1 cellular context compared by ENCODE assay signal in the genomic region with DNA sequence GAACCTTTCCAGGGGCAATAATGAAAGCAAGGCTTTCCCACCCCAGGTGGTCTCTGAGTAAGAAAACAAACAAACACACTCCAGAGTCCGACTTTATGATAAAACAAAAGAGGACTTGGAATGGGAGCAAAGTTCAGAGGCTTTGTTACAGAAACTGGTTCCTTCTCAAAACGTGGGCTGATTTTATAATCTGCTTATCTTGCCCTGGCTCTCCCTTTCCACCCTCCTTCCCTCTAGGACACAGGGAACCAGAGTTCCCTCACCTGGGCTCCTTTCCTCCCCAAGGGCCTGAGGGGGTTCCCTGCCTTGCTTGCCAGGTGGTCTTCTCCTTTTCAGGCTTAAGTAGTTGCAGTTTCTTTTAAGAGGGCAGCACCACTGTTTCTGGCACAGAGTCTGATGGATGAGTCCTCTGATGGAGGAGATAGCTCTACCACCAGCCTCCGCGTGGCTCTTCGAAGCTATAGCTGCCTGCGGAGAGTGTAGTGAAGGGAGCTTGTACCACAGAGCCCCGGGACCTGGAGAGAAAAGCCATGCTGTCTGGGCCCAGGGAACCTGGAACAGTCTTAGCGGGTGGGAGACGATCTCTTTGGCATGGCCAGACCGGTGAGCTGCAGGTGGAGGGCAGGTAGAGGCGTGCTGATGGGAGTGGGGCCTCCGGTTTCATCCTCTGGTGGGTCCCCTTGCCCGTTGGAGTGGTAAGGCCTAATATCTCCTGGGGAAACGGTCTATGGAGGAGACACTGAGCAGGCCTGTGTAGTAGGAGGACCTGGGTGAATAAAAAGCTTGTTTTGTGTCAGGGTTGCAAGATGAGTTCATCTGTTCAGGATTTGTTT.
TF ChIP-seq lines count a peak whose summit lies in the region.

No MANE protein-coding gene starts in this region.

TF ChIP-seq in HepG2, 621 proteins besides CTCF, POLR2A, EP300 and RAD21 (continued from another document and continues in another):
- TF ChIP-seq, protein P1, sequence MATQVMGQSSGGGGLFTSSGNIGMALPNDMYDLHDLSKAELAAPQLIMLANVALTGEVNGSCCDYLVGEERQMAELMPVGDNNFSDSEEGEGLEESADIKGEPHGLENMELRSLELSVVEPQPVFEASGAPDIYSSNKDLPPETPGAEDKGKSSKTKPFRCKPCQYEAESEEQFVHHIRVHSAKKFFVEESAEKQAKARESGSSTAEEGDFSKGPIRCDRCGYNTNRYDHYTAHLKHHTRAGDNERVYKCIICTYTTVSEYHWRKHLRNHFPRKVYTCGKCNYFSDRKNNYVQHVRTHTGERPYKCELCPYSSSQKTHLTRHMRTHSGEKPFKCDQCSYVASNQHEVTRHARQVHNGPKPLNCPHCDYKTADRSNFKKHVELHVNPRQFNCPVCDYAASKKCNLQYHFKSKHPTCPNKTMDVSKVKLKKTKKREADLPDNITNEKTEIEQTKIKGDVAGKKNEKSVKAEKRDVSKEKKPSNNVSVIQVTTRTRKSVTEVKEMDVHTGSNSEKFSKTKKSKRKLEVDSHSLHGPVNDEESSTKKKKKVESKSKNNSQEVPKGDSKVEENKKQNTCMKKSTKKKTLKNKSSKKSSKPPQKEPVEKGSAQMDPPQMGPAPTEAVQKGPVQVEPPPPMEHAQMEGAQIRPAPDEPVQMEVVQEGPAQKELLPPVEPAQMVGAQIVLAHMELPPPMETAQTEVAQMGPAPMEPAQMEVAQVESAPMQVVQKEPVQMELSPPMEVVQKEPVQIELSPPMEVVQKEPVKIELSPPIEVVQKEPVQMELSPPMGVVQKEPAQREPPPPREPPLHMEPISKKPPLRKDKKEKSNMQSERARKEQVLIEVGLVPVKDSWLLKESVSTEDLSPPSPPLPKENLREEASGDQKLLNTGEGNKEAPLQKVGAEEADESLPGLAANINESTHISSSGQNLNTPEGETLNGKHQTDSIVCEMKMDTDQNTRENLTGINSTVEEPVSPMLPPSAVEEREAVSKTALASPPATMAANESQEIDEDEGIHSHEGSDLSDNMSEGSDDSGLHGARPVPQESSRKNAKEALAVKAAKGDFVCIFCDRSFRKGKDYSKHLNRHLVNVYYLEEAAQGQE (IDR thresholded peaks at IDR 0.05; ENCODE audit: borderline replicate concordance in 1 of 2, low read depth in 1 of 2, low read length in 2 of 2) = peak in 1 of 2 experiments; percentile 49; a peak in 1 of 4 replicates
- peak; percentile 89 for TF ChIP-seq NCOR1 (IDR thresholded peaks at IDR 0.05; ENCODE audit: borderline replicate concordance, low read length)
- 0 out of 2 replicates have a peak, but pooled peaks have one; percentile 20 for TF ChIP-seq IRF2 (CRISPR knock-in tag; IDR thresholded peaks at IDR 0.05)
- no peak for TF ChIP-seq MED13 (CRISPR knock-in tag; IDR thresholded peaks at IDR 0.05)
- TF ChIP-seq ZNF766 (CRISPR knock-in tag; IDR thresholded peaks at IDR 0.05; ENCODE audit: borderline replicate concordance) = no peak
- TF ChIP-seq, protein P2, sequence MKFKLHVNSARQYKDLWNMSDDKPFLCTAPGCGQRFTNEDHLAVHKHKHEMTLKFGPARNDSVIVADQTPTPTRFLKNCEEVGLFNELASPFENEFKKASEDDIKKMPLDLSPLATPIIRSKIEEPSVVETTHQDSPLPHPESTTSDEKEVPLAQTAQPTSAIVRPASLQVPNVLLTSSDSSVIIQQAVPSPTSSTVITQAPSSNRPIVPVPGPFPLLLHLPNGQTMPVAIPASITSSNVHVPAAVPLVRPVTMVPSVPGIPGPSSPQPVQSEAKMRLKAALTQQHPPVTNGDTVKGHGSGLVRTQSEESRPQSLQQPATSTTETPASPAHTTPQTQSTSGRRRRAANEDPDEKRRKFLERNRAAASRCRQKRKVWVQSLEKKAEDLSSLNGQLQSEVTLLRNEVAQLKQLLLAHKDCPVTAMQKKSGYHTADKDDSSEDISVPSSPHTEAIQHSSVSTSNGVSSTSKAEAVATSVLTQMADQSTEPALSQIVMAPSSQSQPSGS (CRISPR knock-in tag; IDR thresholded peaks at IDR 0.05) = no peak
- TF ChIP-seq HMG20A (CRISPR knock-in tag; IDR thresholded peaks at IDR 0.05; ENCODE audit: borderline replicate concordance) = 0 out of 2 replicates have a peak, but pooled peaks have one; percentile 34
- TF ChIP-seq, protein P3, sequence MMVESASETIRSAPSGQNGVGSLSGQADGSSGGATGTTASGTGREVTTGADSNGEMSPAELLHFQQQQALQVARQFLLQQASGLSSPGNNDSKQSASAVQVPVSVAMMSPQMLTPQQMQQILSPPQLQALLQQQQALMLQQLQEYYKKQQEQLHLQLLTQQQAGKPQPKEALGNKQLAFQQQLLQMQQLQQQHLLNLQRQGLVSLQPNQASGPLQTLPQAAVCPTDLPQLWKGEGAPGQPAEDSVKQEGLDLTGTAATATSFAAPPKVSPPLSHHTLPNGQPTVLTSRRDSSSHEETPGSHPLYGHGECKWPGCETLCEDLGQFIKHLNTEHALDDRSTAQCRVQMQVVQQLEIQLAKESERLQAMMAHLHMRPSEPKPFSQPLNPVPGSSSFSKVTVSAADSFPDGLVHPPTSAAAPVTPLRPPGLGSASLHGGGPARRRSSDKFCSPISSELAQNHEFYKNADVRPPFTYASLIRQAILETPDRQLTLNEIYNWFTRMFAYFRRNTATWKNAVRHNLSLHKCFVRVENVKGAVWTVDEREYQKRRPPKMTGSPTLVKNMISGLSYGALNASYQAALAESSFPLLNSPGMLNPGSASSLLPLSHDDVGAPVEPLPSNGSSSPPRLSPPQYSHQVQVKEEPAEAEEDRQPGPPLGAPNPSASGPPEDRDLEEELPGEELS (CRISPR knock-in tag; IDR thresholded peaks at IDR 0.05) = peak; percentile 39
- TF ChIP-seq HOXA5 (CRISPR knock-in tag; IDR thresholded peaks at IDR 0.05) = 0 out of 2 replicates have a peak, but pooled peaks have one; percentile 16
- TF ChIP-seq HNRNPK (IDR thresholded peaks at IDR 0.05; ENCODE audit: low read depth, low read length, poor library complexity, severe bottlenecking) = no peak
- no peak for TF ChIP-seq CBFB (CRISPR knock-in tag; IDR thresholded peaks at IDR 0.05)
- no peak; the same call in 1 of the 2 replicates for TF ChIP-seq ZNF556 (CRISPR knock-in tag; IDR thresholded peaks at IDR 0.05; ENCODE audit: borderline replicate concordance)
- TF ChIP-seq STAT5B (CRISPR knock-in tag; IDR thresholded peaks at IDR 0.05) = no peak
- no peak for TF ChIP-seq HCFC1 (IDR thresholded peaks at IDR 0.05; ENCODE audit: low read depth, low read length)
- TF ChIP-seq YEATS4 (CRISPR knock-in tag; IDR thresholded peaks at IDR 0.05; ENCODE audit: borderline replicate concordance) = peak; percentile 33; the same call in 1 of the 2 replicates
- TF ChIP-seq ZNF12 (CRISPR knock-in tag; IDR thresholded peaks at IDR 0.05) = peak; percentile 85
- 0 out of 2 replicates have a peak, but pooled peaks have one; percentile 43 for TF ChIP-seq KDM6A (CRISPR knock-in tag; IDR thresholded peaks at IDR 0.05; ENCODE audit: low read depth)
- TF ChIP-seq, protein P4, sequence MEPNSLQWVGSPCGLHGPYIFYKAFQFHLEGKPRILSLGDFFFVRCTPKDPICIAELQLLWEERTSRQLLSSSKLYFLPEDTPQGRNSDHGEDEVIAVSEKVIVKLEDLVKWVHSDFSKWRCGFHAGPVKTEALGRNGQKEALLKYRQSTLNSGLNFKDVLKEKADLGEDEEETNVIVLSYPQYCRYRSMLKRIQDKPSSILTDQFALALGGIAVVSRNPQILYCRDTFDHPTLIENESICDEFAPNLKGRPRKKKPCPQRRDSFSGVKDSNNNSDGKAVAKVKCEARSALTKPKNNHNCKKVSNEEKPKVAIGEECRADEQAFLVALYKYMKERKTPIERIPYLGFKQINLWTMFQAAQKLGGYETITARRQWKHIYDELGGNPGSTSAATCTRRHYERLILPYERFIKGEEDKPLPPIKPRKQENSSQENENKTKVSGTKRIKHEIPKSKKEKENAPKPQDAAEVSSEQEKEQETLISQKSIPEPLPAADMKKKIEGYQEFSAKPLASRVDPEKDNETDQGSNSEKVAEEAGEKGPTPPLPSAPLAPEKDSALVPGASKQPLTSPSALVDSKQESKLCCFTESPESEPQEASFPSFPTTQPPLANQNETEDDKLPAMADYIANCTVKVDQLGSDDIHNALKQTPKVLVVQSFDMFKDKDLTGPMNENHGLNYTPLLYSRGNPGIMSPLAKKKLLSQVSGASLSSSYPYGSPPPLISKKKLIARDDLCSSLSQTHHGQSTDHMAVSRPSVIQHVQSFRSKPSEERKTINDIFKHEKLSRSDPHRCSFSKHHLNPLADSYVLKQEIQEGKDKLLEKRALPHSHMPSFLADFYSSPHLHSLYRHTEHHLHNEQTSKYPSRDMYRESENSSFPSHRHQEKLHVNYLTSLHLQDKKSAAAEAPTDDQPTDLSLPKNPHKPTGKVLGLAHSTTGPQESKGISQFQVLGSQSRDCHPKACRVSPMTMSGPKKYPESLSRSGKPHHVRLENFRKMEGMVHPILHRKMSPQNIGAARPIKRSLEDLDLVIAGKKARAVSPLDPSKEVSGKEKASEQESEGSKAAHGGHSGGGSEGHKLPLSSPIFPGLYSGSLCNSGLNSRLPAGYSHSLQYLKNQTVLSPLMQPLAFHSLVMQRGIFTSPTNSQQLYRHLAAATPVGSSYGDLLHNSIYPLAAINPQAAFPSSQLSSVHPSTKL (CRISPR knock-in tag; IDR thresholded peaks at IDR 0.05) = peak; percentile 75
- TF ChIP-seq, protein P5, sequence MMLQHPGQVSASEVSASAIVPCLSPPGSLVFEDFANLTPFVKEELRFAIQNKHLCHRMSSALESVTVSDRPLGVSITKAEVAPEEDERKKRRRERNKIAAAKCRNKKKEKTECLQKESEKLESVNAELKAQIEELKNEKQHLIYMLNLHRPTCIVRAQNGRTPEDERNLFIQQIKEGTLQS (CRISPR knock-in tag; IDR thresholded peaks at IDR 0.05) = peak; percentile 44; the same call in 1 of the 2 replicates
- TF ChIP-seq, protein P6, sequence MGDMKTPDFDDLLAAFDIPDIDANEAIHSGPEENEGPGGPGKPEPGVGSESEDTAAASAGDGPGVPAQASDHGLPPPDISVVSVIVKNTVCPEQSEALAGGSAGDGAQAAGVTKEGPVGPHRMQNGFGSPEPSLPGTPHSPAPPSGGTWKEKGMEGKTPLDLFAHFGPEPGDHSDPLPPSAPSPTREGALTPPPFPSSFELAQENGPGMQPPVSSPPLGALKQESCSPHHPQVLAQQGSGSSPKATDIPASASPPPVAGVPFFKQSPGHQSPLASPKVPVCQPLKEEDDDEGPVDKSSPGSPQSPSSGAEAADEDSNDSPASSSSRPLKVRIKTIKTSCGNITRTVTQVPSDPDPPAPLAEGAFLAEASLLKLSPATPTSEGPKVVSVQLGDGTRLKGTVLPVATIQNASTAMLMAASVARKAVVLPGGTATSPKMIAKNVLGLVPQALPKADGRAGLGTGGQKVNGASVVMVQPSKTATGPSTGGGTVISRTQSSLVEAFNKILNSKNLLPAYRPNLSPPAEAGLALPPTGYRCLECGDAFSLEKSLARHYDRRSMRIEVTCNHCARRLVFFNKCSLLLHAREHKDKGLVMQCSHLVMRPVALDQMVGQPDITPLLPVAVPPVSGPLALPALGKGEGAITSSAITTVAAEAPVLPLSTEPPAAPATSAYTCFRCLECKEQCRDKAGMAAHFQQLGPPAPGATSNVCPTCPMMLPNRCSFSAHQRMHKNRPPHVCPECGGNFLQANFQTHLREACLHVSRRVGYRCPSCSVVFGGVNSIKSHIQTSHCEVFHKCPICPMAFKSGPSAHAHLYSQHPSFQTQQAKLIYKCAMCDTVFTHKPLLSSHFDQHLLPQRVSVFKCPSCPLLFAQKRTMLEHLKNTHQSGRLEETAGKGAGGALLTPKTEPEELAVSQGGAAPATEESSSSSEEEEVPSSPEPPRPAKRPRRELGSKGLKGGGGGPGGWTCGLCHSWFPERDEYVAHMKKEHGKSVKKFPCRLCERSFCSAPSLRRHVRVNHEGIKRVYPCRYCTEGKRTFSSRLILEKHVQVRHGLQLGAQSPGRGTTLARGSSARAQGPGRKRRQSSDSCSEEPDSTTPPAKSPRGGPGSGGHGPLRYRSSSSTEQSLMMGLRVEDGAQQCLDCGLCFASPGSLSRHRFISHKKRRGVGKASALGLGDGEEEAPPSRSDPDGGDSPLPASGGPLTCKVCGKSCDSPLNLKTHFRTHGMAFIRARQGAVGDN (CRISPR knock-in tag; IDR thresholded peaks at IDR 0.05) = peak; percentile 82
- no peak for TF ChIP-seq ZNF883 (CRISPR knock-in tag; IDR thresholded peaks at IDR 0.05; ENCODE audit: not compliant biosample characterization)
- TF ChIP-seq, protein P7, sequence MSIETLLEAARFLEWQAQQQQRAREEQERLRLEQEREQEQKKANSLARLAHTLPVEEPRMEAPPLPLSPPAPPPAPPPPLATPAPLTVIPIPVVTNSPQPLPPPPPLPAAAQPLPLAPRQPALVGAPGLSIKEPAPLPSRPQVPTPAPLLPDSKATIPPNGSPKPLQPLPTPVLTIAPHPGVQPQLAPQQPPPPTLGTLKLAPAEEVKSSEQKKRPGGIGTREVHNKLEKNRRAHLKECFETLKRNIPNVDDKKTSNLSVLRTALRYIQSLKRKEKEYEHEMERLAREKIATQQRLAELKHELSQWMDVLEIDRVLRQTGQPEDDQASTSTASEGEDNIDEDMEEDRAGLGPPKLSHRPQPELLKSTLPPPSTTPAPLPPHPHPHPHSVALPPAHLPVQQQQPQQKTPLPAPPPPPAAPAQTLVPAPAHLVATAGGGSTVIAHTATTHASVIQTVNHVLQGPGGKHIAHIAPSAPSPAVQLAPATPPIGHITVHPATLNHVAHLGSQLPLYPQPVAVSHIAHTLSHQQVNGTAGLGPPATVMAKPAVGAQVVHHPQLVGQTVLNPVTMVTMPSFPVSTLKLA (IDR thresholded peaks at IDR 0.05) = no peak
- peak; percentile 27; the same call in 1 of the 2 replicates for TF ChIP-seq PHF20 (CRISPR knock-in tag; IDR thresholded peaks at IDR 0.05)
- peak; percentile 84 for TF ChIP-seq HNF4A (CRISPR knock-in tag; IDR thresholded peaks at IDR 0.05)
- TF ChIP-seq ZBTB3 (CRISPR knock-in tag; IDR thresholded peaks at IDR 0.05; ENCODE audit: borderline replicate concordance, low read depth) = peak; percentile 76; the same call in 1 of the 2 replicates
- TF ChIP-seq, protein P8, sequence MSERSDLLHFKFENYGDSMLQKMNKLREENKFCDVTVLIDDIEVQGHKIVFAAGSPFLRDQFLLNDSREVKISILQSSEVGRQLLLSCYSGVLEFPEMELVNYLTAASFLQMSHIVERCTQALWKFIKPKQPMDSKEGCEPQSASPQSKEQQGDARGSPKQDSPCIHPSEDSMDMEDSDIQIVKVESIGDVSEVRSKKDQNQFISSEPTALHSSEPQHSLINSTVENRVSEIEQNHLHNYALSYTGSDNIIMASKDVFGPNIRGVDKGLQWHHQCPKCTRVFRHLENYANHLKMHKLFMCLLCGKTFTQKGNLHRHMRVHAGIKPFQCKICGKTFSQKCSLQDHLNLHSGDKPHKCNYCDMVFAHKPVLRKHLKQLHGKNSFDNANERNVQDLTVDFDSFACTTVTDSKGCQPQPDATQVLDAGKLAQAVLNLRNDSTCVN (CRISPR knock-in tag; IDR thresholded peaks at IDR 0.05; ENCODE audit: borderline replicate concordance) = no peak
- TF ChIP-seq ZNF781 (CRISPR knock-in tag; IDR thresholded peaks at IDR 0.05; ENCODE audit: borderline replicate concordance, not compliant biosample characterization) = no peak
- TF ChIP-seq SP4 (CRISPR knock-in tag; IDR thresholded peaks at IDR 0.05) = no peak
